ENCODE assay signal across 12 cellular contexts in the genomic region with DNA sequence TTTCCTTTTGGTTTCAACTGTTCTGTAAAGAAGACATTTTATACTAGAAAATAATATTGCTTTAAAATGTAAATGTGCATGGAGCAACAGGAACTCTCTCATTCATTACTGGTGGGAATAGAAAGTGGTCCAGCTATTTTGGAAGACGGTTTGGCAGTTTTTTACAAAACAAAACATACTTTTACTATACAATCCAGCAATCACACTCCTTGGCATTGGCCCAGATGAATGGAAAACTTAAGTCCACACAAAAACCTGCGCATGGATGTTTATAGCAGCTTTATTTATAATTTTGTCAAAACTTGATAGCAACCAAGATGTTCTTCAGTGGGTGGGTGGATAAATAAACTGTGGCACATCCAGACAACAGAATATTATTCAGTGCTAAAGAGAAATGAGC. TPM values are rescaled to one million over a fixed set of nuclear protein-coding genes. Genes with fewer than 3 reads are reported as not detected.
DNase-seq lines count a peak whose midpoint lies in the region; ATAC-seq and TF ChIP-seq lines count a peak whose summit lies in the region.
"Had no signal": no experiment of that assay in that cellular context is flagged by ENCODE, and none has a peak within 500 bp of the region (broad histone marks: within the 10 kb centered on the region; RNA-seq: fewer than 3 reads in every experiment).

No MANE protein-coding gene starts in this region.

- H3K36me3 ChIP-seq in left ventricle myocardium inferior = no peaks in the 10 kb centered on the region
- no peaks in the 10 kb centered on the region for H3K36me3 ChIP-seq in right atrium auricular region
- H3K36me3 ChIP-seq in brain microvascular endothelial cell (replicated peaks) = no peaks in the 10 kb centered on the region
- no peaks in the 10 kb centered on the region for H3K36me3 ChIP-seq in tibial artery
- H3K36me3 ChIP-seq: SJSA1 had no signal

- no peaks in the 10 kb centered on the region for H3K27me3 ChIP-seq in left ventricle myocardium inferior (ENCODE audit: low read depth)
- H3K27me3 ChIP-seq in right atrium auricular region = no peaks in the 10 kb centered on the region
- no peaks in the 10 kb centered on the region for H3K27me3 ChIP-seq in brain microvascular endothelial cell (replicated peaks)
- no peaks in the 10 kb centered on the region for H3K27me3 ChIP-seq in tibial artery
- H3K27me3 ChIP-seq: SJSA1 had no signal

- H3K4me1 Mint-ChIP-seq in glutamatergic neuron (ENCODE audit: low read depth, unreplicated experiment) = peaks cover 30% of the 10 kb centered on the region
- H3K4me1 Mint-ChIP-seq: CD4-positive, alpha-beta memory T cell had no signal

- H3K27me3 Mint-ChIP-seq in glutamatergic neuron (ENCODE audit: unreplicated experiment) = peaks cover 11% of the 10 kb centered on the region

- H3K9me3 ChIP-seq in left ventricle myocardium inferior (replicated peaks) = no peaks in the 10 kb centered on the region
- H3K9me3 ChIP-seq in right atrium auricular region = no peaks in the 10 kb centered on the region
- H3K9me3 ChIP-seq in tibial artery = no peaks in the 10 kb centered on the region
- H3K9me3 ChIP-seq: SJSA1 had no signal

- DNase-seq in left ventricle myocardium inferior (no peak), right atrium auricular region (ENCODE audit: low spot score) (no peak), brain microvascular endothelial cell (no peak), glutamatergic neuron (no peak), tibial artery (no peak), hippocampal formation (lab: John Stamatoyannopoulos, UW) (no peak)
- DNase-seq in stimulated activated naive CD4-positive, alpha-beta T cell treated with Interleukin-2 at 50 U/mL for 16 hours (lab: John Stamatoyannopoulos, UW) = no peak
- DNase-seq: CD4-positive, alpha-beta memory T cell; NCI-H1436 treated with DMSO at 0.1 percent for 48 hours had no signal

- H3K27ac Mint-ChIP-seq in glutamatergic neuron (ENCODE audit: unreplicated experiment) = peak overlapping the region; percentile 93
- H3K27ac Mint-ChIP-seq: CD4-positive, alpha-beta memory T cell; IgD-negative memory B cell had no signal

- peaks cover 2% of the 10 kb centered on the region for H3K9me3 Mint-ChIP-seq in glutamatergic neuron (ENCODE audit: unreplicated experiment)
- H3K9me3 Mint-ChIP-seq: CD4-positive, alpha-beta memory T cell; IgD-negative memory B cell had no signal

- no peak for ATAC-seq in HG03025 (IDR thresholded peaks at IDR 0.05; ENCODE audit: low FRiP score, unreplicated experiment)

- H3K4me1 ChIP-seq in left ventricle myocardium inferior = peaks cover 33% of the 10 kb centered on the region
- peaks cover 0 to 13% of the 10 kb centered on the region in 2 donors for H3K4me1 ChIP-seq in right atrium auricular region
- peaks cover 0 to 43% (median 35%) of the 10 kb centered on the region in 4 donors for H3K4me1 ChIP-seq in tibial artery

- intact Hi-C loops in left ventricle myocardium inferior (cut with micrococcal nuclease) = no loop called here
- intact Hi-C loops in tibial artery (cut with DNase I; ENCODE audit: low total_unique reads) = no loop called here

- H3K4me3 Mint-ChIP-seq in glutamatergic neuron (ENCODE audit: unreplicated experiment) = peak overlapping the region; percentile 80
- H3K4me3 Mint-ChIP-seq: CD4-positive, alpha-beta memory T cell; IgD-negative memory B cell had no signal

- TF ChIP-seq CTCF in left ventricle myocardium inferior (IDR thresholded peaks at IDR 0.05; ENCODE audit: borderline replicate concordance) = no peak
- TF ChIP-seq CTCF in right atrium auricular region (IDR thresholded peaks at IDR 0.05) = no peak
- TF ChIP-seq CTCF in brain microvascular endothelial cell (IDR thresholded peaks at IDR 0.05; ENCODE audit: low read depth, low read length, missing control alignments) = no peak
- TF ChIP-seq CTCF in glutamatergic neuron (IDR thresholded peaks at IDR 0.05; ENCODE audit: partially characterized antibody, unreplicated experiment) = no peak
- no peak for TF ChIP-seq CTCF in tibial artery (IDR thresholded peaks at IDR 0.05)

- no peak overlapping the region for H3K4me3 ChIP-seq in left ventricle myocardium inferior
- H3K4me3 ChIP-seq in right atrium auricular region = no peak overlapping the region
- no peak overlapping the region for H3K4me3 ChIP-seq in brain microvascular endothelial cell (ENCODE audit: low read depth, low read length)
- H3K4me3 ChIP-seq in tibial artery = peak overlapping the region; percentile 4 to 28
- H3K4me3 ChIP-seq: SJSA1 had no signal

- H3K27ac ChIP-seq in left ventricle myocardium inferior (replicated peaks) (peak overlapping the region; percentile 66), right atrium auricular region (no peak overlapping the region), brain microvascular endothelial cell (peak overlapping the region; percentile 84), tibial artery (peak overlapping the region; percentile 27 to 56)
- H3K27ac ChIP-seq: SJSA1 had no signal

- no peaks in the 10 kb centered on the region for H3K36me3 Mint-ChIP-seq in glutamatergic neuron (ENCODE audit: unreplicated experiment)
- H3K36me3 Mint-ChIP-seq: CD4-positive, alpha-beta memory T cell; IgD-negative memory B cell had no signal

- in situ Hi-C loops in brain microvascular endothelial cell (cut with HindIII; ENCODE audit: low pct_ligation_motif_present, low sequenced_read_pairs) = no loop called here

RNA-seq across cellular contexts. Expression of a gene that starts 49.9 kb away (rescaled TPM):
- 141 TPM for total RNA-seq in left ventricle myocardium inferior
- total RNA-seq in right atrium auricular region = 100 to 1,000 TPM; 162 to 287 TPM
- total RNA-seq in glutamatergic neuron (ENCODE audit: unreplicated experiment) = 96.0 TPM
- total RNA-seq: CD4-positive, alpha-beta memory T cell had no signal

RNA-seq across cellular contexts. Expression of a gene that starts 58.9 kb away (rescaled TPM):
- total RNA-seq in left ventricle myocardium inferior (not detected), right atrium auricular region (10 to 100 TPM; 25.8 to 34.7 TPM), glutamatergic neuron (ENCODE audit: unreplicated experiment) (8.3 TPM)
- total RNA-seq: CD4-positive, alpha-beta memory T cell had no signal

Comparison
In these comparisons a context has a peak if more than half of its experiments do, and no peak if none do; other contexts are left out.
1. H3K27ac ChIP-seq: peak in left ventricle myocardium inferior (single experiment), brain microvascular endothelial cell (single experiment) and tibial artery (2 of 2); none in right atrium auricular region (0 of 2).
2. H3K4me3 ChIP-seq: peak in tibial artery (2 of 2); none in left ventricle myocardium inferior (single experiment), right atrium auricular region (0 of 2) and brain microvascular endothelial cell (single experiment).